In genomic region chr18:4586729-4587128, GRCh38 we compare ENCODE assay signal across 18 cellular contexts.
A peak's percentile ranks its signal among the peaks of the same experiment; 100 is the strongest.
DNase-seq lines count a peak whose midpoint lies in the region; ATAC-seq, FAIRE-seq and TF ChIP-seq lines count a peak whose summit lies in the region.
"Had no signal": no experiment of that assay in that cellular context is flagged by ENCODE, and none has a peak within 500 bp of the region (broad histone marks: within the 10 kb centered on the region; RNA-seq: fewer than 3 reads in every experiment).

No MANE protein-coding gene starts in this region.

- no peak overlapping the region for H3K56ac ChIP-seq in H9 (ENCODE audit: insufficient read length, low read depth, low read length)

- no peak overlapping the region for H2BK5ac ChIP-seq in H9 (ENCODE audit: insufficient read length, low read length)

- BruUV-seq in OCI-LY7 (replicated peaks; lab: Mats Ljungman, UMichigan) (no TSS peak), K562 (replicated peaks; lab: Mats Ljungman, UMichigan) (no TSS peak)

- no peak overlapping the region for H4K8ac ChIP-seq in H9 (replicated peaks; ENCODE audit: insufficient read length, low read depth, low read length)

- no peak overlapping the region for H3K4ac ChIP-seq in H9 (ENCODE audit: low read depth, low read length)

- TF ChIP-seq CTCF in H9 (conservative IDR thresholded peaks at IDR 0.05) (no peak), OCI-LY7 (conservative IDR thresholded peaks at IDR 0.05; ENCODE audit: low read length) (no peak), K562 (IDR thresholded peaks at IDR 0.05 in 2 of 3, conservative IDR thresholded peaks at IDR 0.05 in 1 of 3; ENCODE audit: insufficient read depth in 2 of 3, low read depth in 1 of 3, low read length in 3 of 3) (no peak), neural crest cell (conservative IDR thresholded peaks at IDR 0.05) (no peak)

- FAIRE-seq in K562 (lab: Jason Lieb, UNC): no peak
- FAIRE-seq: D721Med had no signal

- H2AFZ ChIP-seq in H9 (ENCODE audit: low read length) (no peak overlapping the region), OCI-LY7 (ENCODE audit: low read length) (peak overlapping the region; percentile 61; the same call in 1 of the 2 replicates), K562 (ENCODE audit: low read depth, low read length) (no peak overlapping the region)
- H2AFZ ChIP-seq: PC-9 had no signal

- H2BK120ac ChIP-seq in H9 (ENCODE audit: low read depth, low read length, poor library complexity, severe bottlenecking): no peak overlapping the region

- no peak overlapping the region for H2BK12ac ChIP-seq in H9 (ENCODE audit: insufficient read length, low read depth, low read length)

- WGBS in H9 (ENCODE audit: extremely low coverage, insufficient read length, low lambda C conversion rate): no CpG with 5 or more reads among the region's 2 CpGs
- 0% methylated on average over 2 of the region's 2 CpGs for WGBS in K562 (ENCODE audit: insufficient coverage, low coverage, missing lambda C conversion rate)

- H3K36me3 Mint-ChIP-seq in H9 (ENCODE audit: insufficient read depth in 1 of 3, low read depth in 3 of 3): no peaks in the 10 kb centered on the region
- H3K36me3 Mint-ChIP-seq in neural crest cell (ENCODE audit: low read depth): no peaks in the 10 kb centered on the region
- H3K36me3 Mint-ChIP-seq in activated naive CD8-positive, alpha-beta T cell treated with anti-CD3 and anti-CD28 coated beads for 36 hours: no peaks in the 10 kb centered on the region
- H3K36me3 Mint-ChIP-seq: CD4-positive, alpha-beta memory T cell had no signal

- no peak overlapping the region for H2AK5ac ChIP-seq in H9 (ENCODE audit: insufficient read length, low read length)

- TF ChIP-seq RAD21 in K562 (CRISPR knock-in tag; conservative IDR thresholded peaks at IDR 0.05 in 1 of 2, IDR thresholded peaks at IDR 0.05 in 1 of 2): no peak

- H3K9me3 ChIP-seq in H9 (ENCODE audit: control insufficient read depth, low read depth, low read length): no peaks in the 10 kb centered on the region
- H3K9me3 ChIP-seq in OCI-LY7 (ENCODE audit: low read length): no peaks in the 10 kb centered on the region; the same call in 1 of the 2 replicates
- no peaks in the 10 kb centered on the region for H3K9me3 ChIP-seq in K562 (replicated peaks; ENCODE audit: control insufficient read depth, insufficient read depth, low read depth, low read length)
- H3K9me3 ChIP-seq: BE2C, SK-N-SH had no signal

- H3K9me1 ChIP-seq in K562 (ENCODE audit: control insufficient read depth, insufficient read depth, low read length): no peaks in the 10 kb centered on the region

- no peak overlapping the region for H3K14ac ChIP-seq in H9 (ENCODE audit: insufficient read depth, low read length)

- DNase-seq in H9 (no peak), OCI-LY7 (ENCODE audit: low spot score) (no peak), K562 (ENCODE audit: extremely low read depth in 1 of 4, low spot score in 3 of 4) (no peak), neural crest cell (ENCODE audit: low read depth, low spot score) (no peak), ecto neural progenitor cell (ENCODE audit: low spot score) (no peak), NCI-H1048 (lab: John Stamatoyannopoulos, UW) (no peak)
- DNase-seq in activated naive CD8-positive, alpha-beta T cell treated with anti-CD3 and anti-CD28 coated beads for 36 hours: no peak
- DNase-seq: BE2C; CD4-positive, alpha-beta memory T cell; GOT3; HFFc6; Karpas-422; NCI-H1417 treated with DMSO at 0.1 percent for 48 hours; NCI-H2081; NCI-H2227 treated with DMSO at 0.1 percent for 48 hours; PC-9; SK-N-SH had no signal

- H3K9ac ChIP-seq in H9 (ENCODE audit: extremely low read depth, insufficient read length, low read length) (no peak overlapping the region), K562 (ENCODE audit: insufficient read depth in 1 of 2, low read depth in 2 of 2, low read length in 2 of 2) (no peak overlapping the region)
- H3K9ac ChIP-seq: SK-N-SH had no signal

- H3K27me3 Mint-ChIP-seq in H9 (ENCODE audit: low read depth) (no peaks in the 10 kb centered on the region), neural crest cell (ENCODE audit: low read depth) (no peaks in the 10 kb centered on the region)
- H3K27me3 Mint-ChIP-seq in activated naive CD8-positive, alpha-beta T cell treated with anti-CD3 and anti-CD28 coated beads for 36 hours: no peaks in the 10 kb centered on the region
- H3K27me3 Mint-ChIP-seq: CD4-positive, alpha-beta memory T cell had no signal

- no peak overlapping the region for H3T11ph ChIP-seq in H9 (ENCODE audit: low read length)

- TF ChIP-seq EP300 in K562 (IDR thresholded peaks at IDR 0.05; ENCODE audit: low read length): no peak

- H4K20me1 ChIP-seq in H9 (ENCODE audit: control insufficient read depth, insufficient read depth, insufficient read length): no peaks in the 10 kb centered on the region
- no peaks in the 10 kb centered on the region for H4K20me1 ChIP-seq in OCI-LY7 (ENCODE audit: insufficient read depth, low read length)
- no peaks in the 10 kb centered on the region for H4K20me1 ChIP-seq in K562 (replicated peaks; ENCODE audit: control insufficient read depth, insufficient read depth, low read length)

- peak overlapping the region; percentile 86 for H3K18ac ChIP-seq in H9 (ENCODE audit: insufficient read length, low read depth, low read length)

- H4K91ac ChIP-seq in H9 (ENCODE audit: insufficient read length, low read depth, low read length): no peak overlapping the region

- no peak overlapping the region for H3K23ac ChIP-seq in H9 (ENCODE audit: insufficient read length, low read depth, low read length)

- CTCF ChIA-PET in OCI-LY7 (lab: Charles Lee; ENCODE audit: unreplicated experiment): no interaction called here
- CTCF ChIA-PET in K562 (lab: Yijun Ruan, JAX; ENCODE audit: low intra/inter-chr PET ratio): interaction anchor here (0.7 kb wide), 1 partner anchor 115 kb away, joined by 3 read pairs; no protein-coding TSS in a partner anchor

- TF ChIP-seq POLR2A in K562 (conservative IDR thresholded peaks at IDR 0.05): no peak

- H3K23me2 ChIP-seq in H9 (ENCODE audit: insufficient read length, low read depth, low read length, poor library complexity, severe bottlenecking): no peaks in the 10 kb centered on the region

- H3K27ac ChIP-seq in H9 (ENCODE audit: insufficient read length, low read depth, low read length): no peak overlapping the region
- no peak overlapping the region for H3K27ac ChIP-seq in OCI-LY7 (ENCODE audit: low read depth, low read length, poor library complexity, severe bottlenecking)
- no peak overlapping the region for H3K27ac ChIP-seq in K562 (ENCODE audit: extremely low read depth, low read depth, low read length)
- H3K27ac ChIP-seq: PC-9 had no signal

- no peak overlapping the region for H2BK15ac ChIP-seq in H9 (ENCODE audit: low read depth, low read length)

- H3K4me1 Mint-ChIP-seq in H9 (peaks cover 8 to 14% of the 10 kb centered on the region in 2 experiments), neural crest cell (peaks cover 15% of the 10 kb centered on the region)
- H3K4me1 Mint-ChIP-seq in activated naive CD8-positive, alpha-beta T cell treated with anti-CD3 and anti-CD28 coated beads for 36 hours: no peaks in the 10 kb centered on the region
- H3K4me1 Mint-ChIP-seq: CD4-positive, alpha-beta memory T cell had no signal

- H3K4me3 ChIP-seq in OCI-LY7 (ENCODE audit: low read depth, low read length, poor library complexity, severe bottlenecking): no peak overlapping the region
- no peak overlapping the region for H3K4me3 ChIP-seq in K562
- H3K4me3 ChIP-seq: PC-9 had no signal

- ATAC-seq in K562: no peak

- H3K9me2 ChIP-seq in OCI-LY7 (ENCODE audit: insufficient read depth, low read length): no peaks in the 10 kb centered on the region
- H3K9me2 ChIP-seq: SK-N-SH had no signal

- H3K79me2 ChIP-seq in H9 (ENCODE audit: insufficient read depth, low read length) (no peaks in the 10 kb centered on the region), OCI-LY7 (ENCODE audit: insufficient read depth, low read depth, low read length) (no peaks in the 10 kb centered on the region), K562 (ENCODE audit: control insufficient read depth, insufficient read depth, low read length) (no peaks in the 10 kb centered on the region)

- intact Hi-C loops in OCI-LY7 (cut with micrococcal nuclease; ENCODE audit: unreplicated experiment): loop anchor here (10.0 kb wide), 1 partner anchor 62 kb away; no protein-coding TSS in a partner anchor
- intact Hi-C loops in K562 (cut with micrococcal nuclease): no loop called here

- POLR2A ChIA-PET in OCI-LY7 (lab: Charles Lee): interaction anchor here (1.1 kb wide), 1 partner anchor 24 kb away, joined by 3 read pairs; no protein-coding TSS in a partner anchor
- POLR2A ChIA-PET in K562 (lab: Yijun Ruan, JAX): no interaction called here

- H3K79me1 ChIP-seq in H9 (ENCODE audit: insufficient read depth, low read depth, low read length, poor library complexity, severe bottlenecking): no peaks in the 10 kb centered on the region

- in situ Hi-C loops in K562 (cut with MboI): no loop called here

- H3K27me3 ChIP-seq in H9 (ENCODE audit: insufficient read depth, low read length) (no peaks in the 10 kb centered on the region), K562 (ENCODE audit: control insufficient read depth in 2 of 2, insufficient read depth in 2 of 2, low read length in 2 of 2) (no peaks in the 10 kb centered on the region)
- H3K27me3 ChIP-seq: BE2C had no signal

- no peak overlapping the region for H3K27ac Mint-ChIP-seq in H9
- peak overlapping the region; percentile 46 for H3K27ac Mint-ChIP-seq in neural crest cell (ENCODE audit: unreplicated experiment)
- H3K27ac Mint-ChIP-seq in activated naive CD8-positive, alpha-beta T cell treated with anti-CD3 and anti-CD28 coated beads for 36 hours: no peak overlapping the region
- H3K27ac Mint-ChIP-seq: CD4-positive, alpha-beta memory T cell; HFFc6 had no signal

- no peak overlapping the region for H3K4me2 ChIP-seq in H9 (ENCODE audit: insufficient read depth, insufficient read length, low read length)
- no peak overlapping the region for H3K4me2 ChIP-seq in OCI-LY7 (ENCODE audit: low read length)
- no peak overlapping the region for H3K4me2 ChIP-seq in K562 (ENCODE audit: insufficient read depth, low read length)
- H3K4me2 ChIP-seq: PC-9, SK-N-SH had no signal

- no peak overlapping the region for H4K5ac ChIP-seq in H9 (ENCODE audit: insufficient read length, low read depth, low read length)

- H3K9me3 Mint-ChIP-seq in H9: peaks cover 0 to 3% of the 10 kb centered on the region in 2 experiments; a peak in 3 of 5 replicates
- no peaks in the 10 kb centered on the region for H3K9me3 Mint-ChIP-seq in neural crest cell
- H3K9me3 Mint-ChIP-seq in activated naive CD8-positive, alpha-beta T cell treated with anti-CD3 and anti-CD28 coated beads for 36 hours: peaks cover 8% of the 10 kb centered on the region

- H2BK20ac ChIP-seq in H9 (ENCODE audit: low read depth, low read length, poor library complexity, severe bottlenecking): no peak overlapping the region

- H3K36me3 ChIP-seq in OCI-LY7 (ENCODE audit: insufficient read depth, low read length) (no peaks in the 10 kb centered on the region), K562 (ENCODE audit: control insufficient read depth, insufficient read depth, low read length) (no peaks in the 10 kb centered on the region)
- H3K36me3 ChIP-seq: BE2C had no signal

- H3K4me1 ChIP-seq in H9 (ENCODE audit: insufficient read depth, low read length) (no peaks in the 10 kb centered on the region; the same call in 1 of the 2 replicates), OCI-LY7 (ENCODE audit: insufficient read depth, low read length, poor library complexity, severe bottlenecking) (no peaks in the 10 kb centered on the region), K562 (replicated peaks in 1 of 2; ENCODE audit: control insufficient read depth in 2 of 2, insufficient read depth in 2 of 2, low read length in 2 of 2) (no peaks in the 10 kb centered on the region)
- H3K4me1 ChIP-seq: BE2C had no signal

- H3K4me3 Mint-ChIP-seq in H9 (no peak overlapping the region), neural crest cell (no peak overlapping the region)
- no peak overlapping the region for H3K4me3 Mint-ChIP-seq in activated naive CD8-positive, alpha-beta T cell treated with anti-CD3 and anti-CD28 coated beads for 36 hours
- H3K4me3 Mint-ChIP-seq: CD4-positive, alpha-beta memory T cell; HFFc6 had no signal
